Comparison of ENCODE assay signal across 1 cellular context in genomic region chr12:48815281-48816110, GRCh38.
TF ChIP-seq lines count a peak whose summit lies in the region.

No MANE protein-coding gene starts in this region.

TF ChIP-seq in K562, 482 proteins besides CTCF, POLR2A, EP300 and RAD21 (continues in another document):
- TF ChIP-seq KDM5B (IDR thresholded peaks at IDR 0.05; ENCODE audit: insufficient replicate concordance, low read depth, low read length) (peak; percentile 78), ZBTB7A (IDR thresholded peaks at IDR 0.05; ENCODE audit: borderline replicate concordance, control insufficient read depth, low read depth, low read length) (peak; percentile 57; the same call in 1 of the 2 replicates), NUFIP1 (IDR thresholded peaks at IDR 0.05; ENCODE audit: partially characterized antibody) (peak; percentile 66), PHTF2 (CRISPR knock-in tag; IDR thresholded peaks at IDR 0.05) (no peak), NCOR1 (IDR thresholded peaks at IDR 0.05) (no peak), ESRRB (CRISPR knock-in tag; IDR thresholded peaks at IDR 0.05; ENCODE audit: borderline replicate concordance) (no peak), NFE2L1 (tag; IDR thresholded peaks at IDR 0.05; ENCODE audit: borderline replicate concordance, low read depth) (no peak), OTX1 (CRISPR knock-in tag; IDR thresholded peaks at IDR 0.05) (peak; percentile 89; the same call in 1 of the 2 replicates), EP400 (IDR thresholded peaks at IDR 0.05) (peak; percentile 19; the same call in 1 of the 2 replicates), PTRF (tag; IDR thresholded peaks at IDR 0.05) (no peak), TRIM24 (IDR thresholded peaks at IDR 0.05) (peak in 1 of 2 experiments; percentile 29; a peak in 1 of 4 replicates), XRCC3 (IDR thresholded peaks at IDR 0.05) (no peak), MAZ (CRISPR knock-in tag; conservative IDR thresholded peaks at IDR 0.05 in 1 of 2, IDR thresholded peaks at IDR 0.05 in 1 of 2) (peak in 1 of 2 experiments; percentile 73; a peak in 3 of 4 replicates), ZC3H8 (IDR thresholded peaks at IDR 0.05) (no peak), ZNF518B (CRISPR knock-in tag; IDR thresholded peaks at IDR 0.05) (no peak), ZFP36 (IDR thresholded peaks at IDR 0.05; ENCODE audit: low read depth, low read length, partially characterized antibody) (no peak), TOE1 (IDR thresholded peaks at IDR 0.05; ENCODE audit: borderline replicate concordance) (peak; percentile 54; the same call in 1 of the 2 replicates), TOE1 (CRISPR knock-in tag; IDR thresholded peaks at IDR 0.05; ENCODE audit: borderline replicate concordance, low read depth) (no peak), TAF7 (tag; IDR thresholded peaks at IDR 0.05) (peak; percentile 49; the same call in 1 of the 2 replicates), RBFOX2 (IDR thresholded peaks at IDR 0.05; ENCODE audit: low read depth, low read length) (peak; percentile 42), SFPQ (IDR thresholded peaks at IDR 0.05; ENCODE audit: low read depth, low read length) (no peak), BCOR (IDR thresholded peaks at IDR 0.05) (peak; percentile 74; the same call in 1 of the 2 replicates), GMEB1 (CRISPR knock-in tag; IDR thresholded peaks at IDR 0.05) (no peak), SAFB2 (IDR thresholded peaks at IDR 0.05; ENCODE audit: borderline replicate concordance, low read depth, low read length, severe bottlenecking) (no peak), CCNT2 (IDR thresholded peaks at IDR 0.05; ENCODE audit: borderline replicate concordance, extremely low read depth, insufficient read length, low read depth, low read length) (peak; percentile 48), MXI1 (IDR thresholded peaks at IDR 0.05; ENCODE audit: low read depth, low read length) (no peak), HNRNPLL (IDR thresholded peaks at IDR 0.05; ENCODE audit: low read depth, low read length, poor library complexity, severe bottlenecking) (peak; percentile 10), NFRKB (IDR thresholded peaks at IDR 0.05; ENCODE audit: low read depth) (0 out of 2 replicates have a peak, but pooled peaks have one; percentile 39), BRD9 (IDR thresholded peaks at IDR 0.05; ENCODE audit: low read depth, partially characterized antibody) (peak; percentile 40), HDAC1 (IDR thresholded peaks at IDR 0.05) (peak in 1 of 2 experiments; percentile 82; a peak in 2 of 4 replicates), MNT (conservative IDR thresholded peaks at IDR 0.05) (peak in 1 of 2 experiments; percentile 2; a peak in 1 of 4 replicates), HDAC2 (IDR thresholded peaks at IDR 0.05) (0 out of 2 replicates have a peak, but pooled peaks have one; percentile 41), MTA1 (IDR thresholded peaks at IDR 0.05; ENCODE audit: borderline replicate concordance) (peak; percentile 69; the same call in 1 of the 2 replicates), TAF1 (IDR thresholded peaks at IDR 0.05; ENCODE audit: control insufficient read depth, extremely low read depth, insufficient read depth, low read length, severe bottlenecking) (peak; percentile 38), DACH1 (IDR thresholded peaks at IDR 0.05; ENCODE audit: partially characterized antibody) (no peak), HNRNPK (IDR thresholded peaks at IDR 0.05; ENCODE audit: low read depth, low read length, poor library complexity, severe bottlenecking) (peak; percentile 69), MEF2D (tag; conservative IDR thresholded peaks at IDR 0.05; ENCODE audit: low read depth) (no peak), ZNF274 (IDR thresholded peaks at IDR 0.05; ENCODE audit: borderline replicate concordance, low read depth, low read length) (no peak), THRAP3 (IDR thresholded peaks at IDR 0.05; ENCODE audit: borderline replicate concordance) (no peak), L3MBTL2 (IDR thresholded peaks at IDR 0.05) (peak; percentile 87), BHLHE40 (IDR thresholded peaks at IDR 0.05; ENCODE audit: low read length) (peak; percentile 58)
- TF ChIP-seq, protein P1, sequence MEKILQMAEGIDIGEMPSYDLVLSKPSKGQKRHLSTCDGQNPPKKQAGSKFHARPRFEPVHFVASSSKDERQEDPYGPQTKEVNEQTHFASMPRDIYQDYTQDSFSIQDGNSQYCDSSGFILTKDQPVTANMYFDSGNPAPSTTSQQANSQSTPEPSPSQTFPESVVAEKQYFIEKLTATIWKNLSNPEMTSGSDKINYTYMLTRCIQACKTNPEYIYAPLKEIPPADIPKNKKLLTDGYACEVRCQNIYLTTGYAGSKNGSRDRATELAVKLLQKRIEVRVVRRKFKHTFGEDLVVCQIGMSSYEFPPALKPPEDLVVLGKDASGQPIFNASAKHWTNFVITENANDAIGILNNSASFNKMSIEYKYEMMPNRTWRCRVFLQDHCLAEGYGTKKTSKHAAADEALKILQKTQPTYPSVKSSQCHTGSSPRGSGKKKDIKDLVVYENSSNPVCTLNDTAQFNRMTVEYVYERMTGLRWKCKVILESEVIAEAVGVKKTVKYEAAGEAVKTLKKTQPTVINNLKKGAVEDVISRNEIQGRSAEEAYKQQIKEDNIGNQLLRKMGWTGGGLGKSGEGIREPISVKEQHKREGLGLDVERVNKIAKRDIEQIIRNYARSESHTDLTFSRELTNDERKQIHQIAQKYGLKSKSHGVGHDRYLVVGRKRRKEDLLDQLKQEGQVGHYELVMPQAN (IDR thresholded peaks at IDR 0.05; ENCODE audit: borderline replicate concordance) = peak; percentile 70; the same call in 1 of the 2 replicates
- TF ChIP-seq, protein P2, sequence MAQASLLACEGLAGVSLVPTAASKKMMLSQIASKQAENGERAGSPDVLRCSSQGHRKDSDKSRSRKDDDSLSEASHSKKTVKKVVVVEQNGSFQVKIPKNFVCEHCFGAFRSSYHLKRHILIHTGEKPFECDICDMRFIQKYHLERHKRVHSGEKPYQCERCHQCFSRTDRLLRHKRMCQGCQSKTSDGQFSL (CRISPR knock-in tag; IDR thresholded peaks at IDR 0.05) = no peak
- TF ChIP-seq, protein P2 (tag; IDR thresholded peaks at IDR 0.05) = 0 out of 4 replicates have a peak, but pooled peaks of 1 of the 2 experiments have one; percentile 29
- TF ChIP-seq, protein P3, sequence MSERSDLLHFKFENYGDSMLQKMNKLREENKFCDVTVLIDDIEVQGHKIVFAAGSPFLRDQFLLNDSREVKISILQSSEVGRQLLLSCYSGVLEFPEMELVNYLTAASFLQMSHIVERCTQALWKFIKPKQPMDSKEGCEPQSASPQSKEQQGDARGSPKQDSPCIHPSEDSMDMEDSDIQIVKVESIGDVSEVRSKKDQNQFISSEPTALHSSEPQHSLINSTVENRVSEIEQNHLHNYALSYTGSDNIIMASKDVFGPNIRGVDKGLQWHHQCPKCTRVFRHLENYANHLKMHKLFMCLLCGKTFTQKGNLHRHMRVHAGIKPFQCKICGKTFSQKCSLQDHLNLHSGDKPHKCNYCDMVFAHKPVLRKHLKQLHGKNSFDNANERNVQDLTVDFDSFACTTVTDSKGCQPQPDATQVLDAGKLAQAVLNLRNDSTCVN (CRISPR knock-in tag; IDR thresholded peaks at IDR 0.05) = peak; percentile 88; the same call in 1 of the 2 replicates
